8 cellular contexts compared by ENCODE assay signal in the genomic region with DNA sequence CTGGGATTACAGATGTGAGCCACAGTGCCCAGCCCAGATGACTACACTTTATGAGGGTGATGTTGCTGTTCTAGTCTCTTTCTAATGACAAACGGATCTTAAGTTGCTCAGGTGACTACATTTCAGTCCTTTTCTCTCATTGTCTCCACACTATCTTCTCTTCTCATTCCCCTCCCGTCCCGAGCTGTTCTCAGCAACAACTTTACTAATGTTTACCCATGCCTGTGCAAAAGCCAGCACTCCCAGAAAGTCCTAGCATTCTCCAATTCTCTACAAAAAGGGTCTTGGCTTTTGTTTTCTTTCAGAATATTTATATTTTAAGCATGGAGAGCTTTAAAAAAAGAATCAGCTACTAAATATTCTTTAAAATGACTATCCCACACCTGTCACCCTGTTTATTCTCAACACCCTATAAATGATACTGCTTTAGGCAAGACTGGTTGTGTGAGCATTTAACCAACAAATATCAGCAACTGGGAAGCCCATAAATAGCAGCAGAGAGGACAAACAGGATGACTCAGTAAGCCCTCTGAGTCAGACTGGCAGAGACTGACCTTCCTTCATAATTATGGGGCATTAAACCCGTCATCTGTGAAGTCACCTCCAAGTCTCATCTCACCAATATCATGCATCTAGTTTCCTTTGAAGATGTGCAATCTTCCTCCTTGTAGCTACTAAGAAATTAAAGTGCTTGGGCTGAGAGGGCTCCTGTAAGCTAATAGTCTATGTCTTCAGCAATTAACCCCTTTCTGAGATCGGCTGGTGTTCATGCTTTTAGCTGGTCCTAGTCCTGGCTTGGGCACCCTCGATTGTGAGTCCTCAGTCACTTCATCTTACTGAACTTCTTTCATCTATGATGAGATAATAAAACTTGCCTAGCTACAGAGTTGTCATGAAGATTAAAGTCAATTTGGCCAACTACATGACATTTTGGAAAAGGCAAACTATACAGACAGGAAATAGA.
DNase-seq lines count a peak whose midpoint lies in the region; ATAC-seq and TF ChIP-seq lines count a peak whose summit lies in the region.
"Not testable (repeated sequence)": the region's sequence is repeated elsewhere in the genome, so short reads cannot be mapped to it uniquely, and the experiment has no call there.

No MANE protein-coding gene starts in this region.

- not testable (repeated sequence) for H3K4me1 Mint-ChIP-seq in activated T-helper 17 cell treated with anti-CD3 and anti-CD28 coated beads, Interleukin-2, amount 50 U/mL, for 72 hours
- peaks cover 5 to 12% of the 10 kb centered on the region in 2 donors for H3K4me1 Mint-ChIP-seq in natural killer cell treated with Interleukin-12 subunit alpha and Interleukin-12 subunit beta and Interleukin-15 and Interleukin-18, amount 100 ng/mL, for 72 hours (ENCODE audit: low read depth in 2 of 2)

- POLR2A ChIA-PET in HCT116 (lab: Charles Lee) = not testable (repeated sequence)

- DNase-seq in AG10803 (ENCODE audit: low read depth) (peak; percentile 54), HCT116 (ENCODE audit: low read depth, low spot score) (peak; percentile 32), NCI-H69 (lab: John Stamatoyannopoulos, UW) (peak; percentile 56), fibroblast of gingiva (ENCODE audit: low read depth) (peak; percentile 19)
- not testable (repeated sequence) for DNase-seq in natural killer cell treated with Interleukin-12 subunit alpha and Interleukin-12 subunit beta and Interleukin-15 and Interleukin-18, amount 100 ng/mL, for 72 hours (ENCODE audit: low spot score)

- CTCF ChIA-PET in HCT116 (lab: Charles Lee) = not testable (repeated sequence)

- H3K9me3 ChIP-seq in HCT116 (ENCODE audit: control insufficient read depth in 1 of 2, insufficient read depth in 1 of 2, low read depth in 1 of 2, low read length in 2 of 2) = not testable (repeated sequence)

- H3K4me3 Mint-ChIP-seq in activated T-helper 17 cell treated with anti-CD3 and anti-CD28 coated beads, Interleukin-2, amount 50 U/mL, for 72 hours = peak overlapping the region; percentile 62
- not testable (repeated sequence) for H3K4me3 Mint-ChIP-seq in natural killer cell treated with Interleukin-12 subunit alpha and Interleukin-12 subunit beta and Interleukin-15 and Interleukin-18, amount 100 ng/mL, for 72 hours

- H3K9me2 ChIP-seq in HCT116 (ENCODE audit: insufficient read depth) = not testable (repeated sequence)

- not testable (repeated sequence) for H3K9me3 Mint-ChIP-seq in activated T-helper 17 cell treated with anti-CD3 and anti-CD28 coated beads, Interleukin-2, amount 50 U/mL, for 72 hours; natural killer cell treated with Interleukin-12 subunit alpha and Interleukin-12 subunit beta and Interleukin-15 and Interleukin-18, amount 100 ng/mL, for 72 hours

- ATAC-seq in GM18909 (IDR thresholded peaks at IDR 0.05; ENCODE audit: poor library complexity, unreplicated experiment) (peak; percentile 71), HCT116 (peak; percentile 96), HG03280 (IDR thresholded peaks at IDR 0.05; ENCODE audit: unreplicated experiment) (peak; percentile 42)
- peak; percentile 69 for ATAC-seq in activated T-helper 17 cell treated with anti-CD3 and anti-CD28 coated beads, Interleukin-2, amount 50 U/mL, for 72 hours (replicated peaks)
- peak; percentile 71 to 90 for ATAC-seq in natural killer cell treated with Interleukin-12 subunit alpha and Interleukin-12 subunit beta and Interleukin-15 and Interleukin-18, amount 100 ng/mL, for 72 hours

- H3K9ac ChIP-seq in HCT116 (ENCODE audit: low read length) = not testable (repeated sequence)

- not testable (repeated sequence) for H2AFZ ChIP-seq in HCT116 (ENCODE audit: low read depth, low read length, poor library complexity, severe bottlenecking)

- H3K79me2 ChIP-seq in HCT116 (ENCODE audit: insufficient read depth, low read length) = not testable (repeated sequence)

- BruUV-seq in HCT116 (replicated peaks; lab: Mats Ljungman, UMichigan) = not testable (repeated sequence)

- H3K27ac Mint-ChIP-seq in activated T-helper 17 cell treated with anti-CD3 and anti-CD28 coated beads, Interleukin-2, amount 50 U/mL, for 72 hours = peak overlapping the region; percentile 89
- peak overlapping the region; percentile 19 to 31 for H3K27ac Mint-ChIP-seq in natural killer cell treated with Interleukin-12 subunit alpha and Interleukin-12 subunit beta and Interleukin-15 and Interleukin-18, amount 100 ng/mL, for 72 hours

- TF ChIP-seq RAD21 in HCT116 (IDR thresholded peaks at IDR 0.05; ENCODE audit: low read depth) = not testable (repeated sequence)

- not testable (repeated sequence) for H3K27ac ChIP-seq in HCT116 (ENCODE audit: low read depth, low read length)

- intact Hi-C loops in HCT116 (cut with micrococcal nuclease) = not testable (repeated sequence)

- not testable (repeated sequence) for H3K36me3 Mint-ChIP-seq in activated T-helper 17 cell treated with anti-CD3 and anti-CD28 coated beads, Interleukin-2, amount 50 U/mL, for 72 hours (ENCODE audit: low read depth); natural killer cell treated with Interleukin-12 subunit alpha and Interleukin-12 subunit beta and Interleukin-15 and Interleukin-18, amount 100 ng/mL, for 72 hours

- H3K36me3 ChIP-seq in HCT116 (ENCODE audit: control insufficient read depth in 1 of 2, insufficient read depth in 2 of 2, low read length in 2 of 2) = not testable (repeated sequence)

- H3K4me1 ChIP-seq in HCT116 (ENCODE audit: control insufficient read depth in 1 of 2, insufficient read depth in 2 of 2, low read length in 2 of 2) = peaks cover 5 to 12% of the 10 kb centered on the region in 2 experiments; a peak in 3 of 4 replicates

- TF ChIP-seq POLR2A in HCT116 (IDR thresholded peaks at IDR 0.05; ENCODE audit: borderline replicate concordance, extremely low read depth, insufficient read depth, insufficient read length) = not testable (repeated sequence)

- not testable (repeated sequence) for TF ChIP-seq CTCF in AG10803 (conservative IDR thresholded peaks at IDR 0.05; ENCODE audit: low read length); HCT116 (IDR thresholded peaks at IDR 0.05 in 2 of 3, conservative IDR thresholded peaks at IDR 0.05 in 1 of 3; ENCODE audit: borderline replicate concordance in 1 of 3, insufficient read depth in 1 of 3, low read depth in 2 of 3, low read length in 2 of 3)

- not testable (repeated sequence) for H3K4me3 ChIP-seq in AG10803 (ENCODE audit: low read length); HCT116 (replicated peaks in 1 of 2; ENCODE audit: low read depth in 1 of 2, low read length in 2 of 2)

- RAD21 ChIA-PET in HCT116 (lab: Charles Lee; ENCODE audit: low non-redundant PET in 1 of 2, low total read pairs in 2 of 2, uncharacterized antibody in 2 of 2, unreplicated experiment in 2 of 2) = not testable (repeated sequence)

- H3K4me2 ChIP-seq in HCT116 (ENCODE audit: low read length) = peak overlapping the region; percentile 38

- H3K27me3 Mint-ChIP-seq in activated T-helper 17 cell treated with anti-CD3 and anti-CD28 coated beads, Interleukin-2, amount 50 U/mL, for 72 hours; natural killer cell treated with Interleukin-12 subunit alpha and Interleukin-12 subunit beta and Interleukin-15 and Interleukin-18, amount 100 ng/mL, for 72 hours: not testable (repeated sequence)

- H3K27me3 ChIP-seq in HCT116 (ENCODE audit: insufficient read depth, low read length) = not testable (repeated sequence)

- not testable (repeated sequence) for H4K20me1 ChIP-seq in HCT116 (ENCODE audit: insufficient read depth)

TF ChIP-seq in HCT116, 20 proteins besides CTCF, POLR2A, EP300 and RAD21:
- TF ChIP-seq SRF (IDR thresholded peaks at IDR 0.05; ENCODE audit: low read depth) (peak; percentile 47; the same call in 1 of the 2 replicates), JUND (IDR thresholded peaks at IDR 0.05) (peak; percentile 57; the same call in 1 of the 2 replicates), FOSL1 (IDR thresholded peaks at IDR 0.05; ENCODE audit: low read depth) (peak; percentile 67)

Comparison
In these comparisons a context has a peak if more than half of its experiments do, and no peak if none do; other contexts are left out.
1. ATAC-seq: peak in every context shown above with its lines; median percentile 96 in HCT116; 80 in natural killer cell treated with Interleukin-12 subunit alpha and Interleukin-12 subunit beta and Interleukin-15 and Interleukin-18, amount 100 ng/mL, for 72 hours; 71 in GM18909; 69 in activated T-helper 17 cell treated with anti-CD3 and anti-CD28 coated beads, Interleukin-2, amount 50 U/mL, for 72 hours; 42 in HG03280.